In genomic region chr9:84669293-84670105, GRCh38 we compare ENCODE assay signal across 8 cellular contexts. TPM values are rescaled to one million over a fixed set of nuclear protein-coding genes. Genes with fewer than 3 reads are reported as not detected.
DNase-seq lines count a peak whose midpoint lies in the region; ATAC-seq and TF ChIP-seq lines count a peak whose summit lies in the region.

NTRK2 (plus strand) TSS chr9:84669729; CDS start chr9:84670749, 1,020 bp downstream.

- H3K56ac ChIP-seq in mesendoderm (ENCODE audit: low read length), result peak within 1 kb of the TSS; percentile 67

- H4K8ac ChIP-seq in mesendoderm (ENCODE audit: low read depth, low read length), result no peak within 1 kb of the TSS

- H3K9me3 ChIP-seq in BE2C (no peaks in the 10 kb centered on the region), thymus (ENCODE audit: control insufficient read depth) (no peaks in the 10 kb centered on the region)

- peak within 1 kb of the TSS; percentile 70 for H3K4me2 ChIP-seq in mesendoderm (ENCODE audit: low read length)

- H3K27ac ChIP-seq in mesendoderm (ENCODE audit: low read depth, low read length) (no peak within 1 kb of the TSS), thymus (ENCODE audit: low read depth) (peak within 1 kb of the TSS; percentile 56)

- ATAC-seq in GM19463 (IDR thresholded peaks at IDR 0.05; ENCODE audit: unreplicated experiment) (peak; percentile 40), SK-N-SH treated with all-trans-retinoic acid at 6 μM for 48 hours (peak; percentile 29), HG02623 (IDR thresholded peaks at IDR 0.05; ENCODE audit: unreplicated experiment) (no peak)

- H3K9ac ChIP-seq in mesendoderm (ENCODE audit: low read length), result peak within 1 kb of the TSS; percentile 44

- H3K27me3 ChIP-seq in BE2C, result peaks cover 47% of the 10 kb centered on the region
- peaks cover 22% of the 10 kb centered on the region for H3K27me3 ChIP-seq in mesendoderm (ENCODE audit: insufficient read depth, low read length, poor library complexity)
- H3K27me3 ChIP-seq in thymus (ENCODE audit: control insufficient read depth, insufficient read depth), result peaks cover 34% of the 10 kb centered on the region

- WGBS in mesendoderm (ENCODE audit: extremely low coverage, insufficient coverage, low lambda C conversion rate), result no CpG with 5 or more reads among the region's 68 CpGs
- 2% methylated on average over 68 of the region's 68 CpGs for WGBS in thymus

- H2BK120ac ChIP-seq in mesendoderm (ENCODE audit: low read depth, low read length), result no peak within 1 kb of the TSS

- H3K4me1 ChIP-seq in BE2C (no peaks in the 10 kb centered on the region), mesendoderm (ENCODE audit: control insufficient read depth, low read depth, low read length) (peaks cover 2% of the 10 kb centered on the region), thymus (ENCODE audit: control insufficient read depth, insufficient read depth, low read length) (no peaks in the 10 kb centered on the region)

- no peak within 1 kb of the TSS for H3K4ac ChIP-seq in mesendoderm (ENCODE audit: low read depth, low read length)

- TF ChIP-seq CTCF in BE2C (IDR thresholded peaks at IDR 0.05; ENCODE audit: low read depth, low read length), result no peak
- TF ChIP-seq CTCF in epithelial cell of esophagus (IDR thresholded peaks at IDR 0.05; ENCODE audit: insufficient read depth, low read depth, low read length, missing control alignments), result no peak

- H3K79me2 ChIP-seq in mesendoderm (ENCODE audit: control insufficient read depth, insufficient read depth, low read length), result no peaks in the 10 kb centered on the region

- H3K36me3 ChIP-seq in BE2C (no peaks in the 10 kb centered on the region), mesendoderm (ENCODE audit: control insufficient read depth, insufficient read depth, low read length) (no peaks in the 10 kb centered on the region), thymus (ENCODE audit: control insufficient read depth, insufficient read depth) (no peaks in the 10 kb centered on the region)

- no peak within 1 kb of the TSS for H3K18ac ChIP-seq in mesendoderm (ENCODE audit: low read length)

- H3K4me3 ChIP-seq in BE2C (ENCODE audit: low read depth, low read length) (peak within 1 kb of the TSS; percentile 42), epithelial cell of esophagus (ENCODE audit: low read length) (peak within 1 kb of the TSS; percentile 43), mesendoderm (ENCODE audit: low read length) (no peak within 1 kb of the TSS), thymus (ENCODE audit: low read length) (peak within 1 kb of the TSS; percentile 19)

- no peak within 1 kb of the TSS for H4K5ac ChIP-seq in mesendoderm (ENCODE audit: low read length)

- H2BK5ac ChIP-seq in mesendoderm (ENCODE audit: low read length), result no peak within 1 kb of the TSS

- no peak within 1 kb of the TSS for H2AK5ac ChIP-seq in mesendoderm (ENCODE audit: low read length)

- H2BK15ac ChIP-seq in mesendoderm (replicated peaks; ENCODE audit: low read depth), result no peak within 1 kb of the TSS

- no peaks in the 10 kb centered on the region for H3K79me1 ChIP-seq in mesendoderm (ENCODE audit: low read length)

- DNase-seq in BE2C (no peak), epithelial cell of esophagus (ENCODE audit: low read depth) (peak; percentile 49), mesendoderm (peak; percentile 60), DMS53 treated with DMSO at 0.1 percent for 48 hours (lab: John Stamatoyannopoulos, UW; ENCODE audit: unreplicated experiment) (no peak)

- H3K23ac ChIP-seq in mesendoderm (ENCODE audit: low read length), result no peak within 1 kb of the TSS

TF ChIP-seq in SK-N-SH treated with all-trans-retinoic acid at 6 μM for 48 hours, 23 proteins besides CTCF, POLR2A, EP300 and RAD21:
- no peak for TF ChIP-seq CSRNP3 (CRISPR knock-in tag; IDR thresholded peaks at IDR 0.05)

RNA-seq across cellular contexts. Expression of gene NTRK2, which starts in this region (rescaled TPM):
- polyA plus RNA-seq in BE2C (2012; ENCODE audit: insufficient read depth, insufficient read length, low read depth), result not detected
- 0.08 TPM for polyA plus RNA-seq in mesendoderm (2013, experiment 1 of 2)
- polyA plus RNA-seq in mesendoderm (2013, experiment 2 of 2), result 0.08 TPM
- polyA plus RNA-seq in thymus, result 2.7 TPM

Comparison
In these comparisons a context has a peak if more than half of its experiments do, and no peak if none do; other contexts are left out.
1. DNase-seq: peak in epithelial cell of esophagus (single experiment) and mesendoderm (single experiment); none in BE2C (single experiment) and DMS53 treated with DMSO at 0.1 percent for 48 hours (single experiment).